ENCODE assay signal across 1 cellular context in genomic region chr3:45137656-45138181, GRCh38.
TF ChIP-seq lines count a peak whose summit lies in the region.

No MANE protein-coding gene starts in this region.

TF ChIP-seq in K562, 482 proteins besides CTCF, POLR2A, EP300 and RAD21 (continued from another document and continues in another):
- TF ChIP-seq, protein P1, sequence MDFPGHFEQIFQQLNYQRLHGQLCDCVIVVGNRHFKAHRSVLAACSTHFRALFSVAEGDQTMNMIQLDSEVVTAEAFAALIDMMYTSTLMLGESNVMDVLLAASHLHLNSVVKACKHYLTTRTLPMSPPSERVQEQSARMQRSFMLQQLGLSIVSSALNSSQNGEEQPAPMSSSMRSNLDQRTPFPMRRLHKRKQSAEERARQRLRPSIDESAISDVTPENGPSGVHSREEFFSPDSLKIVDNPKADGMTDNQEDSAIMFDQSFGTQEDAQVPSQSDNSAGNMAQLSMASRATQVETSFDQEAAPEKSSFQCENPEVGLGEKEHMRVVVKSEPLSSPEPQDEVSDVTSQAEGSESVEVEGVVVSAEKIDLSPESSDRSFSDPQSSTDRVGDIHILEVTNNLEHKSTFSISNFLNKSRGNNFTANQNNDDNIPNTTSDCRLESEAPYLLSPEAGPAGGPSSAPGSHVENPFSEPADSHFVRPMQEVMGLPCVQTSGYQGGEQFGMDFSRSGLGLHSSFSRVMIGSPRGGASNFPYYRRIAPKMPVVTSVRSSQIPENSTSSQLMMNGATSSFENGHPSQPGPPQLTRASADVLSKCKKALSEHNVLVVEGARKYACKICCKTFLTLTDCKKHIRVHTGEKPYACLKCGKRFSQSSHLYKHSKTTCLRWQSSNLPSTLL (IDR thresholded peaks at IDR 0.05), result no peak
- TF ChIP-seq ZKSCAN1 (IDR thresholded peaks at IDR 0.05; ENCODE audit: low read depth, low read length) (0 out of 2 replicates have a peak, but pooled peaks have one; percentile 55), NFRKB (IDR thresholded peaks at IDR 0.05; ENCODE audit: low read depth) (peak; percentile 46; the same call in 1 of the 2 replicates), ZNF561 (CRISPR knock-in tag; conservative IDR thresholded peaks at IDR 0.05) (no peak), ARID1B (IDR thresholded peaks at IDR 0.05) (peak; percentile 99), ZNF586 (CRISPR knock-in tag; conservative IDR thresholded peaks at IDR 0.05) (no peak), ZNF263 (CRISPR knock-in tag; IDR thresholded peaks at IDR 0.05; ENCODE audit: borderline replicate concordance) (no peak), TAF9B (IDR thresholded peaks at IDR 0.05; ENCODE audit: partially characterized antibody) (peak; percentile 60), ZC3H4 (CRISPR knock-in tag; IDR thresholded peaks at IDR 0.05; ENCODE audit: borderline replicate concordance) (no peak), CEBPB (tag; IDR thresholded peaks at IDR 0.05) (no peak), NFIC (IDR thresholded peaks at IDR 0.05) (peak; percentile 92), CREB1 (IDR thresholded peaks at IDR 0.05) (peak; percentile 53; the same call in 1 of the 2 replicates), CREB1 (CRISPR knock-in tag; IDR thresholded peaks at IDR 0.05) (no peak), ZNF583 (CRISPR knock-in tag; IDR thresholded peaks at IDR 0.05) (peak; percentile 54; the same call in 1 of the 2 replicates), MBD2 (IDR thresholded peaks at IDR 0.05; ENCODE audit: borderline replicate concordance, low read depth) (peak; percentile 76), KLF6 (CRISPR knock-in tag; IDR thresholded peaks at IDR 0.05; ENCODE audit: borderline replicate concordance) (no peak), FOXK2 (conservative IDR thresholded peaks at IDR 0.05 in 1 of 2, IDR thresholded peaks at IDR 0.05 in 1 of 2; ENCODE audit: low read depth in 2 of 2) (no peak; a peak in 1 of 4 replicates), AFF1 (IDR thresholded peaks at IDR 0.05; ENCODE audit: low read depth in 1 of 2, partially characterized antibody in 2 of 2) (peak; percentile 31 to 87), ZNF551 (CRISPR knock-in tag; IDR thresholded peaks at IDR 0.05) (no peak), HLTF (IDR thresholded peaks at IDR 0.05) (peak; percentile 96), EZH2 (IDR thresholded peaks at IDR 0.05; ENCODE audit: borderline replicate concordance, low read depth, low read length) (no peak), SRSF1 (IDR thresholded peaks at IDR 0.05; ENCODE audit: low read depth, low read length) (no peak), NRF1 (conservative IDR thresholded peaks at IDR 0.05 in 1 of 2, IDR thresholded peaks at IDR 0.05 in 1 of 2) (peak; percentile 46 to 50; a peak in 2 of 4 replicates), ZBTB34 (CRISPR knock-in tag; IDR thresholded peaks at IDR 0.05) (peak; percentile 15; the same call in 1 of the 2 replicates), BCOR (IDR thresholded peaks at IDR 0.05) (peak; percentile 79), ZFP36 (IDR thresholded peaks at IDR 0.05; ENCODE audit: low read depth, low read length, partially characterized antibody) (no peak), ZNF174 (CRISPR knock-in tag; IDR thresholded peaks at IDR 0.05) (no peak), RB1 (IDR thresholded peaks at IDR 0.05; ENCODE audit: low read depth) (peak; percentile 37; the same call in 1 of the 2 replicates), ZBTB7A (IDR thresholded peaks at IDR 0.05; ENCODE audit: borderline replicate concordance, control insufficient read depth, low read depth, low read length) (no peak), KDM2B (CRISPR knock-in tag; IDR thresholded peaks at IDR 0.05) (no peak), PTBP1 (IDR thresholded peaks at IDR 0.05; ENCODE audit: low read depth, low read length) (no peak), PURB (CRISPR knock-in tag; IDR thresholded peaks at IDR 0.05; ENCODE audit: low read depth) (no peak), ZNF778 (CRISPR knock-in tag; IDR thresholded peaks at IDR 0.05) (no peak), SMARCA5 (IDR thresholded peaks at IDR 0.05) (no peak), ZNF133 (CRISPR knock-in tag; IDR thresholded peaks at IDR 0.05) (no peak), MTF1 (CRISPR knock-in tag; IDR thresholded peaks at IDR 0.05; ENCODE audit: borderline replicate concordance) (no peak), HNRNPLL (IDR thresholded peaks at IDR 0.05; ENCODE audit: low read depth, low read length, poor library complexity, severe bottlenecking) (no peak), ZNF121 (CRISPR knock-in tag; conservative IDR thresholded peaks at IDR 0.05) (no peak), TEAD2 (tag; IDR thresholded peaks at IDR 0.05) (no peak), ILK (tag; IDR thresholded peaks at IDR 0.05; ENCODE audit: borderline replicate concordance, low read depth) (no peak), GABPB2 (CRISPR knock-in tag; conservative IDR thresholded peaks at IDR 0.05) (no peak), ZNF280A (IDR thresholded peaks at IDR 0.05; ENCODE audit: low read depth, partially characterized antibody) (no peak), NBN (IDR thresholded peaks at IDR 0.05; ENCODE audit: low read depth) (peak; percentile 88), CHCHD3 (CRISPR knock-in tag; IDR thresholded peaks at IDR 0.05) (no peak), LCOR (CRISPR knock-in tag; IDR thresholded peaks at IDR 0.05) (0 out of 2 replicates have a peak, but pooled peaks have one; percentile 51), ZBED1 (IDR thresholded peaks at IDR 0.05) (peak; percentile 32; the same call in 1 of the 2 replicates)
- TF ChIP-seq, protein P2, sequence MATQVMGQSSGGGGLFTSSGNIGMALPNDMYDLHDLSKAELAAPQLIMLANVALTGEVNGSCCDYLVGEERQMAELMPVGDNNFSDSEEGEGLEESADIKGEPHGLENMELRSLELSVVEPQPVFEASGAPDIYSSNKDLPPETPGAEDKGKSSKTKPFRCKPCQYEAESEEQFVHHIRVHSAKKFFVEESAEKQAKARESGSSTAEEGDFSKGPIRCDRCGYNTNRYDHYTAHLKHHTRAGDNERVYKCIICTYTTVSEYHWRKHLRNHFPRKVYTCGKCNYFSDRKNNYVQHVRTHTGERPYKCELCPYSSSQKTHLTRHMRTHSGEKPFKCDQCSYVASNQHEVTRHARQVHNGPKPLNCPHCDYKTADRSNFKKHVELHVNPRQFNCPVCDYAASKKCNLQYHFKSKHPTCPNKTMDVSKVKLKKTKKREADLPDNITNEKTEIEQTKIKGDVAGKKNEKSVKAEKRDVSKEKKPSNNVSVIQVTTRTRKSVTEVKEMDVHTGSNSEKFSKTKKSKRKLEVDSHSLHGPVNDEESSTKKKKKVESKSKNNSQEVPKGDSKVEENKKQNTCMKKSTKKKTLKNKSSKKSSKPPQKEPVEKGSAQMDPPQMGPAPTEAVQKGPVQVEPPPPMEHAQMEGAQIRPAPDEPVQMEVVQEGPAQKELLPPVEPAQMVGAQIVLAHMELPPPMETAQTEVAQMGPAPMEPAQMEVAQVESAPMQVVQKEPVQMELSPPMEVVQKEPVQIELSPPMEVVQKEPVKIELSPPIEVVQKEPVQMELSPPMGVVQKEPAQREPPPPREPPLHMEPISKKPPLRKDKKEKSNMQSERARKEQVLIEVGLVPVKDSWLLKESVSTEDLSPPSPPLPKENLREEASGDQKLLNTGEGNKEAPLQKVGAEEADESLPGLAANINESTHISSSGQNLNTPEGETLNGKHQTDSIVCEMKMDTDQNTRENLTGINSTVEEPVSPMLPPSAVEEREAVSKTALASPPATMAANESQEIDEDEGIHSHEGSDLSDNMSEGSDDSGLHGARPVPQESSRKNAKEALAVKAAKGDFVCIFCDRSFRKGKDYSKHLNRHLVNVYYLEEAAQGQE (CRISPR knock-in tag; IDR thresholded peaks at IDR 0.05; ENCODE audit: low read depth), result no peak
- TF ChIP-seq, protein P3, sequence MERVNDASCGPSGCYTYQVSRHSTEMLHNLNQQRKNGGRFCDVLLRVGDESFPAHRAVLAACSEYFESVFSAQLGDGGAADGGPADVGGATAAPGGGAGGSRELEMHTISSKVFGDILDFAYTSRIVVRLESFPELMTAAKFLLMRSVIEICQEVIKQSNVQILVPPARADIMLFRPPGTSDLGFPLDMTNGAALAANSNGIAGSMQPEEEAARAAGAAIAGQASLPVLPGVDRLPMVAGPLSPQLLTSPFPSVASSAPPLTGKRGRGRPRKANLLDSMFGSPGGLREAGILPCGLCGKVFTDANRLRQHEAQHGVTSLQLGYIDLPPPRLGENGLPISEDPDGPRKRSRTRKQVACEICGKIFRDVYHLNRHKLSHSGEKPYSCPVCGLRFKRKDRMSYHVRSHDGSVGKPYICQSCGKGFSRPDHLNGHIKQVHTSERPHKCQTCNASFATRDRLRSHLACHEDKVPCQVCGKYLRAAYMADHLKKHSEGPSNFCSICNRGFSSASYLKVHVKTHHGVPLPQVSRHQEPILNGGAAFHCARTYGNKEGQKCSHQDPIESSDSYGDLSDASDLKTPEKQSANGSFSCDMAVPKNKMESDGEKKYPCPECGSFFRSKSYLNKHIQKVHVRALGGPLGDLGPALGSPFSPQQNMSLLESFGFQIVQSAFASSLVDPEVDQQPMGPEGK (CRISPR knock-in tag; IDR thresholded peaks at IDR 0.05; ENCODE audit: borderline replicate concordance), result no peak
- TF ChIP-seq, protein P4, sequence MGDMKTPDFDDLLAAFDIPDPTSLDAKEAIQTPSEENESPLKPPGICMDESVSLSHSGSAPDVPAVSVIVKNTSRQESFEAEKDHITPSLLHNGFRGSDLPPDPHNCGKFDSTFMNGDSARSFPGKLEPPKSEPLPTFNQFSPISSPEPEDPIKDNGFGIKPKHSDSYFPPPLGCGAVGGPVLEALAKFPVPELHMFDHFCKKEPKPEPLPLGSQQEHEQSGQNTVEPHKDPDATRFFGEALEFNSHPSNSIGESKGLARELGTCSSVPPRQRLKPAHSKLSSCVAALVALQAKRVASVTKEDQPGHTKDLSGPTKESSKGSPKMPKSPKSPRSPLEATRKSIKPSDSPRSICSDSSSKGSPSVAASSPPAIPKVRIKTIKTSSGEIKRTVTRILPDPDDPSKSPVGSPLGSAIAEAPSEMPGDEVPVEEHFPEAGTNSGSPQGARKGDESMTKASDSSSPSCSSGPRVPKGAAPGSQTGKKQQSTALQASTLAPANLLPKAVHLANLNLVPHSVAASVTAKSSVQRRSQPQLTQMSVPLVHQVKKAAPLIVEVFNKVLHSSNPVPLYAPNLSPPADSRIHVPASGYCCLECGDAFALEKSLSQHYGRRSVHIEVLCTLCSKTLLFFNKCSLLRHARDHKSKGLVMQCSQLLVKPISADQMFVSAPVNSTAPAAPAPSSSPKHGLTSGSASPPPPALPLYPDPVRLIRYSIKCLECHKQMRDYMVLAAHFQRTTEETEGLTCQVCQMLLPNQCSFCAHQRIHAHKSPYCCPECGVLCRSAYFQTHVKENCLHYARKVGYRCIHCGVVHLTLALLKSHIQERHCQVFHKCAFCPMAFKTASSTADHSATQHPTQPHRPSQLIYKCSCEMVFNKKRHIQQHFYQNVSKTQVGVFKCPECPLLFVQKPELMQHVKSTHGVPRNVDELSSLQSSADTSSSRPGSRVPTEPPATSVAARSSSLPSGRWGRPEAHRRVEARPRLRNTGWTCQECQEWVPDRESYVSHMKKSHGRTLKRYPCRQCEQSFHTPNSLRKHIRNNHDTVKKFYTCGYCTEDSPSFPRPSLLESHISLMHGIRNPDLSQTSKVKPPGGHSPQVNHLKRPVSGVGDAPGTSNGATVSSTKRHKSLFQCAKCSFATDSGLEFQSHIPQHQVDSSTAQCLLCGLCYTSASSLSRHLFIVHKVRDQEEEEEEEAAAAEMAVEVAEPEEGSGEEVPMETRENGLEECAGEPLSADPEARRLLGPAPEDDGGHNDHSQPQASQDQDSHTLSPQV (IDR thresholded peaks at IDR 0.05), result peak; percentile 97
